Comparison of ENCODE assay signal across 23 cellular contexts in the genomic region with DNA sequence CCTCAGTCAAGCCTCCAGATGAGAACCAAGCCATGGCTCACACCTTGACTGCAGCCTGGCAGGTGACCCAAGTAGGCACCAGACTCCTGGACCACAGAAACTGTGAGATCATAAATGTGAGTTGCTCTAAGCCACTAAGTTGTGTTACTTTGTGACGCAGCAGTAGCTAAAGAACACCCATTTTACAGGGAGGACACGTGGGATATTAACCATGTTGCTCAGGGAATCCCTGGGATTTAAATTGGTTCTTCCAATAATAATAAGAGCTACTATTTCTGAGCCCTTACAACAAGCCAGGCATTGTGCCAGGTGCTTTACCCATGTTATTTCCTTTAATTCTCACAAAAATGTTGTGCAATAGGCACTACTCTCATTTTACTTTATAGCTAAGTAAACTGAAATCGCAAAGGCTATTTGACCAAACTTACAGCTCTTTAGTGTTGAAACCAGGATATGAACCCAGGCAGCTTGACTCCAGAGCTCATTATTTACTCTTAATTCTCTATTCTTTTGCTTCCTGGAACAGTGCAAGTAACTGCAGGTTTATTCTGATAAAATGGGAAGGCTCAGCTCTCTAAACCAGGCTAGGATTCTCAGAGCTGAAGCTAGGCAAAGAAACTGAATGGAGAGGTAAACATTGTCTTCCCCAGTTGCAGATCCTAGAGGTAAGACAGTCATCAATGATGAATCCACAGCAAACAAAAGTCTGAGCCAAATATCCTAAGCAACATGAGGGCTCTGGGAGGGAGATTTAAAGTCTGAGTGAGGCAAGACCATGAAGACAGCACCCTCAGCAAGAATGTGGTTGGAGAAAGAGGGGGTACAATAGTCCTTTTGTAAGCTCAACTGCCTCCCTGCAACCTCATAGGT.
DNase-seq lines count a peak whose midpoint lies in the region; ATAC-seq and TF ChIP-seq lines count a peak whose summit lies in the region.
"Had no signal": no experiment of that assay in that cellular context is flagged by ENCODE, and none has a peak within 500 bp of the region (broad histone marks: within the 10 kb centered on the region; RNA-seq: fewer than 3 reads in every experiment).

No MANE protein-coding gene starts in this region.

- no peak overlapping the region for H3K4me3 Mint-ChIP-seq in naive thymus-derived CD4-positive, alpha-beta T cell
- H3K4me3 Mint-ChIP-seq: activated CD4-positive, alpha-beta T cell treated with anti-CD3 and anti-CD28 coated beads, Interleukin-2, amount 10 ng/mL, durations not matched to agents 7 days and 5 days; activated naive CD4-positive, alpha-beta T cell treated with anti-CD3 and anti-CD28 coated beads, Interleukin-2, amount 10 ng/mL, durations not matched to agents 7 days and 5 days; brain; HFFc6 had no signal

- no peaks in the 10 kb centered on the region for H3K9me3 Mint-ChIP-seq in naive thymus-derived CD4-positive, alpha-beta T cell
- H3K9me3 Mint-ChIP-seq: activated CD4-positive, alpha-beta T cell treated with anti-CD3 and anti-CD28 coated beads, Interleukin-2, amount 10 ng/mL, durations not matched to agents 7 days and 5 days; activated naive CD4-positive, alpha-beta T cell treated with anti-CD3 and anti-CD28 coated beads, Interleukin-2, amount 10 ng/mL, durations not matched to agents 7 days and 5 days; brain had no signal

- TF ChIP-seq EP300 in Ishikawa (IDR thresholded peaks at IDR 0.05; ENCODE audit: borderline replicate concordance), result no peak

- no peaks in the 10 kb centered on the region for H3K27me3 Mint-ChIP-seq in naive thymus-derived CD4-positive, alpha-beta T cell
- H3K27me3 Mint-ChIP-seq: activated naive CD4-positive, alpha-beta T cell treated with anti-CD3 and anti-CD28 coated beads, Interleukin-2, amount 10 ng/mL, durations not matched to agents 7 days and 5 days; brain had no signal

- no peak for DNase-seq in RWPE2 (ENCODE audit: low spot score)
- peak; percentile 4 for DNase-seq in fibroblast of the aortic adventitia (ENCODE audit: low read depth)
- DNase-seq in skeletal muscle cell (ENCODE audit: low read depth), result peak; percentile 4
- DNase-seq in naive thymus-derived CD4-positive, alpha-beta T cell, result no peak
- DNase-seq: activated CD4-positive, alpha-beta T cell treated with anti-CD3 and anti-CD28 coated beads, Interleukin-2, amount 10 ng/mL, durations not matched to agents 7 days and 5 days; activated naive CD4-positive, alpha-beta T cell treated with anti-CD3 and anti-CD28 coated beads, Interleukin-2, amount 10 ng/mL, durations not matched to agents 7 days and 5 days; activated T-cell treated with anti-CD3 and anti-CD28 coated beads for 4 hours; BE2C; HFFc6; hippocampal formation; NCI-H1930; NCI-H524 treated with DMSO at 0.1 percent for 48 hours; testis had no signal

- H3K27ac Mint-ChIP-seq in naive thymus-derived CD4-positive, alpha-beta T cell, result no peak overlapping the region
- H3K27ac Mint-ChIP-seq: activated CD4-positive, alpha-beta T cell treated with anti-CD3 and anti-CD28 coated beads, Interleukin-2, amount 10 ng/mL, durations not matched to agents 7 days and 5 days; activated naive CD4-positive, alpha-beta T cell treated with anti-CD3 and anti-CD28 coated beads, Interleukin-2, amount 10 ng/mL, durations not matched to agents 7 days and 5 days; brain; HFFc6 had no signal

- CTCF ChIA-PET in naive thymus-derived CD4-positive, alpha-beta T cell (lab: Charles Lee), result no interaction called here

- no peak for TF ChIP-seq RAD21 in Ishikawa (IDR thresholded peaks at IDR 0.05; ENCODE audit: low read depth)

- H3K36me3 ChIP-seq in RWPE2 (ENCODE audit: low read depth), result no peaks in the 10 kb centered on the region
- H3K36me3 ChIP-seq in naive thymus-derived CD4-positive, alpha-beta T cell (ENCODE audit: control insufficient read depth in 2 of 3, insufficient read depth in 3 of 3, low read length in 3 of 3), result no peaks in the 10 kb centered on the region
- H3K36me3 ChIP-seq: BE2C, neutrophil, Peyer's patch had no signal

- no peaks in the 10 kb centered on the region for H3K4me1 ChIP-seq in RWPE2 (ENCODE audit: insufficient read depth, poor library complexity, severe bottlenecking)
- H3K4me1 ChIP-seq in naive thymus-derived CD4-positive, alpha-beta T cell (ENCODE audit: control insufficient read depth in 2 of 2, insufficient read depth in 2 of 2, low read length in 2 of 2), result no peaks in the 10 kb centered on the region
- H3K4me1 ChIP-seq: BE2C, Peyer's patch, testis had no signal

- H3K4me1 Mint-ChIP-seq in naive thymus-derived CD4-positive, alpha-beta T cell, result no peaks in the 10 kb centered on the region
- H3K4me1 Mint-ChIP-seq: activated CD4-positive, alpha-beta T cell treated with anti-CD3 and anti-CD28 coated beads, Interleukin-2, amount 10 ng/mL, durations not matched to agents 7 days and 5 days; activated naive CD4-positive, alpha-beta T cell treated with anti-CD3 and anti-CD28 coated beads, Interleukin-2, amount 10 ng/mL, durations not matched to agents 7 days and 5 days had no signal

- intact Hi-C loops in naive thymus-derived CD4-positive, alpha-beta T cell (cut with micrococcal nuclease), result no loop called here

- no peak for TF ChIP-seq CTCF in RWPE2 (IDR thresholded peaks at IDR 0.05; ENCODE audit: poor library complexity, severe bottlenecking)
- no peak for TF ChIP-seq CTCF in fibroblast of the aortic adventitia (IDR thresholded peaks at IDR 0.05; ENCODE audit: insufficient read depth, low read length)

- POLR2A ChIA-PET in naive thymus-derived CD4-positive, alpha-beta T cell (lab: Charles Lee), result no interaction called here

- H3K27ac ChIP-seq in RWPE2 (ENCODE audit: poor library complexity, severe bottlenecking), result no peak overlapping the region
- no peak overlapping the region for H3K27ac ChIP-seq in naive thymus-derived CD4-positive, alpha-beta T cell (ENCODE audit: low read depth, low read length)
- H3K27ac ChIP-seq: neutrophil, Peyer's patch, testis had no signal

- no peaks in the 10 kb centered on the region for H3K36me3 Mint-ChIP-seq in naive thymus-derived CD4-positive, alpha-beta T cell
- H3K36me3 Mint-ChIP-seq: activated naive CD4-positive, alpha-beta T cell treated with anti-CD3 and anti-CD28 coated beads, Interleukin-2, amount 10 ng/mL, durations not matched to agents 7 days and 5 days; brain had no signal

- ATAC-seq in RWPE2 (ENCODE audit: low read depth) (peak; percentile 41; the same call in 1 of the 3 replicates), HG03469 (IDR thresholded peaks at IDR 0.05; ENCODE audit: unreplicated experiment) (no peak), HG03571 (IDR thresholded peaks at IDR 0.05; ENCODE audit: unreplicated experiment) (no peak), HG03025 (IDR thresholded peaks at IDR 0.05; ENCODE audit: low FRiP score, unreplicated experiment) (no peak)
- ATAC-seq in naive thymus-derived CD4-positive, alpha-beta T cell, result no peak
- ATAC-seq: esophagus mucosa, sciatic nerve had no signal

- H3K4me3 ChIP-seq in RWPE2 (ENCODE audit: severe bottlenecking) (no peak overlapping the region), fibroblast of the aortic adventitia (ENCODE audit: low read depth, low read length) (no peak overlapping the region), skeletal muscle cell (ENCODE audit: low read depth, low read length) (no peak overlapping the region)
- H3K4me3 ChIP-seq in naive thymus-derived CD4-positive, alpha-beta T cell (ENCODE audit: low read length), result no peak overlapping the region
- H3K4me3 ChIP-seq: GM12878, Peyer's patch, testis had no signal

- no peaks in the 10 kb centered on the region for H3K9me3 ChIP-seq in RWPE2 (ENCODE audit: severe bottlenecking)
- no peaks in the 10 kb centered on the region for H3K9me3 ChIP-seq in naive thymus-derived CD4-positive, alpha-beta T cell (ENCODE audit: control insufficient read depth in 2 of 3, low read length in 3 of 3)
- H3K9me3 ChIP-seq: BE2C, neutrophil, Peyer's patch, testis had no signal

- H3K27me3 ChIP-seq in RWPE2 (ENCODE audit: insufficient read depth, poor library complexity, severe bottlenecking), result no peaks in the 10 kb centered on the region
- H3K27me3 ChIP-seq in naive thymus-derived CD4-positive, alpha-beta T cell (ENCODE audit: control insufficient read depth in 2 of 2, insufficient read depth in 2 of 2, low read length in 2 of 2), result no peaks in the 10 kb centered on the region
- H3K27me3 ChIP-seq: BE2C, neutrophil, Peyer's patch, testis had no signal

TF ChIP-seq in Ishikawa, 13 proteins besides CTCF, POLR2A, EP300 and RAD21:
- TF ChIP-seq YY1 (IDR thresholded peaks at IDR 0.05; ENCODE audit: low read depth) (no peak), CEBPB (IDR thresholded peaks at IDR 0.05) (peak; percentile 84), TCF12 (IDR thresholded peaks at IDR 0.05; ENCODE audit: low read depth) (no peak), MAX (IDR thresholded peaks at IDR 0.05) (no peak), USF1 (IDR thresholded peaks at IDR 0.05) (no peak), NFIC (IDR thresholded peaks at IDR 0.05) (no peak), CREB1 (IDR thresholded peaks at IDR 0.05; ENCODE audit: low read depth) (no peak), EGR1 (IDR thresholded peaks at IDR 0.05) (no peak)

Comparison
In these comparisons a context has a peak if more than half of its experiments do, and no peak if none do; other contexts are left out.
1. DNase-seq: peak in fibroblast of the aortic adventitia (single experiment) and skeletal muscle cell (single experiment); none in RWPE2 (single experiment) and naive thymus-derived CD4-positive, alpha-beta T cell (0 of 9).